ENCODE assay signal across 8 cellular contexts in the genomic region with DNA sequence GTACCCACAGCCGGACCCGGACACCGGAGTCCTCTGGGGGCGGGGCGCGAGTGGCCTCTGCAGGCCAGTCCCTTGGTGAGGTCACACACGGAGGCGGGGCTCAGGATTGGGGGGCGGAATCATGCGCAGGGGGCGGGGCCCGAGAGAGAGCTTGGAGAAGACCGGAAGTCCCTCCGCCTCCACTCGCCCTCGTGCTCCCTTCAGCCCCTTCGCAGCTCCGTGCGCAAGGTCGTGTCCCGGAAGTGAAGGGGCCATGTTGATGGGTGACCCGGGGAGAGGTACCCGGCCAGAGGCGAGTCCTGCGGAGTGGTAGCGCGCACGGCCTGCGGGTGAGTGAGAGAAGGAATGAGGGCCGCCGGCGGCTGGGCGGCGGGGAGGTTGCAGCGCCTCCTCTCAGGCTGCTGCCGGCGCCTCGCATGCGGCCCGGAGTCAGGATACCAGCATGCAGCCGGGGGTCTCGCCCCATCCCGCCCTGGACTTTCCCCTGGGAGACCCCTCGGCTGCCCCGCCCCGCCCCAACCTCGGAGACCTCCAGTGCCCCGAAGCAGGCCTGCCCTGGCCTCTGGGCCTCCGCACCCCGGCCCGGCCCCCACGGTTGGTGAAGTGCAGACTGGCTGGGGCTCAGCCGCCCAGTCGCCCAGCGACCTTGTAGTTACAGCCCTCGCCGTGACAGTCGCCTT. TPM values are rescaled to one million over a fixed set of nuclear protein-coding genes. Genes with fewer than 3 reads are reported as not detected.
DNase-seq lines count a peak whose midpoint lies in the region; ATAC-seq and TF ChIP-seq lines count a peak whose summit lies in the region.

MIEF1 (plus strand) TSS at position 182 of the 680 bp plus-strand sequence. CDS start 9,005 bp downstream, outside the sequence.

- DNase-seq in GM23248 (peak; percentile 99), LNCaP clone FGC (ENCODE audit: low read depth) (peak; percentile 93), RWPE2 (ENCODE audit: low spot score) (peak; percentile 95), fibroblast of pulmonary artery (ENCODE audit: low read depth) (peak; percentile 95)
- DNase-seq in activated T-helper 9 cell treated with anti-CD3 and anti-CD28 coated beads, Interleukin-2, amount 50 U/mL, for 16 hours (ENCODE audit: low read depth) = peak; percentile 87

- H3K79me2 ChIP-seq in DOHH2 (ENCODE audit: control insufficient read depth, low read length) (peaks cover 52% of the 10 kb centered on the region), GM23248 (ENCODE audit: insufficient read depth) (peaks cover 51% of the 10 kb centered on the region)

- peak within 1 kb of the TSS; percentile 83 to 96 (median 96) for H3K27ac Mint-ChIP-seq in nephron
- peak within 1 kb of the TSS; percentile 95 for H3K27ac Mint-ChIP-seq in stimulated activated naive CD8-positive, alpha-beta T cell treated with anti-CD3 and anti-CD28 coated beads, Interleukin-15, Interleukin-2, amounts not matched to agents 100 ng/mL and 50 ng/mL, for 24 hours

- TF ChIP-seq CTCF in DOHH2 (IDR thresholded peaks at IDR 0.05; ENCODE audit: low read depth, low read length, poor library complexity, severe bottlenecking) (no peak), LNCaP clone FGC (IDR thresholded peaks at IDR 0.05; ENCODE audit: control insufficient read depth, extremely low read depth, insufficient read depth) (no peak), RWPE2 (IDR thresholded peaks at IDR 0.05; ENCODE audit: poor library complexity, severe bottlenecking) (no peak), fibroblast of pulmonary artery (IDR thresholded peaks at IDR 0.05; ENCODE audit: low read length, missing control alignments) (no peak), nephron (IDR thresholded peaks at IDR 0.05; ENCODE audit: unreplicated experiment in 3 of 3) (no peak)

- H3K36me3 ChIP-seq in DOHH2 (ENCODE audit: control insufficient read depth, low read length) (peaks cover 50% of the 10 kb centered on the region), GM23248 (ENCODE audit: low read depth) (peaks cover 24% of the 10 kb centered on the region; the same call in 1 of the 2 replicates), RWPE2 (ENCODE audit: low read depth) (peaks cover 40% of the 10 kb centered on the region)

- no peaks in the 10 kb centered on the region for H3K27me3 ChIP-seq in DOHH2 (ENCODE audit: control insufficient read depth, low read length)
- no peaks in the 10 kb centered on the region for H3K27me3 ChIP-seq in GM23248 (replicated peaks; ENCODE audit: insufficient read depth)
- no peaks in the 10 kb centered on the region for H3K27me3 ChIP-seq in RWPE2 (ENCODE audit: insufficient read depth, poor library complexity, severe bottlenecking)

- peak within 1 kb of the TSS; percentile 97 to 98 (median 97) for H3K4me3 Mint-ChIP-seq in nephron
- H3K4me3 Mint-ChIP-seq in stimulated activated naive CD8-positive, alpha-beta T cell treated with anti-CD3 and anti-CD28 coated beads, Interleukin-15, Interleukin-2, amounts not matched to agents 100 ng/mL and 50 ng/mL, for 24 hours = peak within 1 kb of the TSS; percentile 91

- peak within 1 kb of the TSS; percentile 86 for H2AFZ ChIP-seq in GM23248

- no peaks in the 10 kb centered on the region for H3F3A ChIP-seq in DOHH2 (ENCODE audit: control insufficient read depth, insufficient read depth)
- H3F3A ChIP-seq in GM23248 (ENCODE audit: insufficient read depth) = no peaks in the 10 kb centered on the region

- peak within 1 kb of the TSS; percentile 94 for H3K9ac ChIP-seq in GM23248

- peak within 1 kb of the TSS; percentile 91 for H3K4me2 ChIP-seq in DOHH2 (ENCODE audit: low read length)
- H3K4me2 ChIP-seq in GM23248 (ENCODE audit: unreplicated experiment) = peak within 1 kb of the TSS; percentile 94

- peak within 1 kb of the TSS; percentile 96 for H3K4me3 ChIP-seq in DOHH2 (ENCODE audit: low read length)
- H3K4me3 ChIP-seq in GM23248 = peak within 1 kb of the TSS; percentile 93
- peak within 1 kb of the TSS; percentile 96 for H3K4me3 ChIP-seq in LNCaP clone FGC (ENCODE audit: low read depth, low read length)
- peak within 1 kb of the TSS; percentile 64 for H3K4me3 ChIP-seq in RWPE2 (ENCODE audit: severe bottlenecking)
- peak within 1 kb of the TSS; percentile 84 for H3K4me3 ChIP-seq in fibroblast of pulmonary artery (replicated peaks; ENCODE audit: low read depth, low read length)

- peak; percentile 97 for ATAC-seq in RWPE2 (ENCODE audit: low read depth)

- peaks cover 30% of the 10 kb centered on the region for H3K36me3 Mint-ChIP-seq in nephron (ENCODE audit: low read depth)
- H3K36me3 Mint-ChIP-seq in stimulated activated naive CD8-positive, alpha-beta T cell treated with anti-CD3 and anti-CD28 coated beads, Interleukin-15, Interleukin-2, amounts not matched to agents 100 ng/mL and 50 ng/mL, for 24 hours (ENCODE audit: low read depth) = peaks cover 43% of the 10 kb centered on the region

- in situ Hi-C loops in GM23248 (cut with MboI) = no loop called here

- peaks cover 49% of the 10 kb centered on the region for H3K4me1 Mint-ChIP-seq in nephron
- peaks cover 42% of the 10 kb centered on the region for H3K4me1 Mint-ChIP-seq in stimulated activated naive CD8-positive, alpha-beta T cell treated with anti-CD3 and anti-CD28 coated beads, Interleukin-15, Interleukin-2, amounts not matched to agents 100 ng/mL and 50 ng/mL, for 24 hours (ENCODE audit: low read depth)

- no peaks in the 10 kb centered on the region; the same call in 1 of the 2 replicates for H4K20me1 ChIP-seq in DOHH2 (ENCODE audit: control insufficient read depth, insufficient read depth, low read depth, low read length)
- no peaks in the 10 kb centered on the region for H4K20me1 ChIP-seq in GM23248 (ENCODE audit: insufficient read depth)

- peaks cover 3% of the 10 kb centered on the region for H3K27me3 Mint-ChIP-seq in nephron (ENCODE audit: low read depth)
- H3K27me3 Mint-ChIP-seq in stimulated activated naive CD8-positive, alpha-beta T cell treated with anti-CD3 and anti-CD28 coated beads, Interleukin-15, Interleukin-2, amounts not matched to agents 100 ng/mL and 50 ng/mL, for 24 hours = no peaks in the 10 kb centered on the region

- H3K4me1 ChIP-seq in DOHH2 (ENCODE audit: control insufficient read depth, low read length) = peaks cover 22% of the 10 kb centered on the region
- H3K4me1 ChIP-seq in GM23248 (ENCODE audit: insufficient read depth) = peaks cover 15% of the 10 kb centered on the region
- H3K4me1 ChIP-seq in RWPE2 (ENCODE audit: insufficient read depth, poor library complexity, severe bottlenecking) = no peaks in the 10 kb centered on the region

- H3K9me2 ChIP-seq in DOHH2 (replicated peaks; ENCODE audit: control insufficient read depth, low read length) (no peaks in the 10 kb centered on the region), GM23248 (ENCODE audit: insufficient read depth) (no peaks in the 10 kb centered on the region)

- 1 to 3% methylated on average over 37 to 39 of the region's 58 CpGs for WGBS in GM23248 (ENCODE audit: low coverage in 1 of 2, low lambda C conversion rate in 2 of 2, missing lambda C conversion rate in 2 of 2), 2 experiments

- no peaks in the 10 kb centered on the region for H3K9me3 Mint-ChIP-seq in nephron
- no peaks in the 10 kb centered on the region for H3K9me3 Mint-ChIP-seq in stimulated activated naive CD8-positive, alpha-beta T cell treated with anti-CD3 and anti-CD28 coated beads, Interleukin-15, Interleukin-2, amounts not matched to agents 100 ng/mL and 50 ng/mL, for 24 hours

- H3K9me3 ChIP-seq in DOHH2 (ENCODE audit: control insufficient read depth, insufficient read depth, low read length) = no peaks in the 10 kb centered on the region
- H3K9me3 ChIP-seq in GM23248 (ENCODE audit: low read depth) = no peaks in the 10 kb centered on the region
- no peaks in the 10 kb centered on the region for H3K9me3 ChIP-seq in RWPE2 (ENCODE audit: severe bottlenecking)

- H3K27ac ChIP-seq in DOHH2 (ENCODE audit: low read depth, low read length) (peak within 1 kb of the TSS; percentile 52), GM23248 (peak within 1 kb of the TSS; percentile 53), RWPE2 (ENCODE audit: poor library complexity, severe bottlenecking) (peak within 1 kb of the TSS; percentile 30)

RNA-seq across cellular contexts. Expression of gene MIEF1, which starts in this region (rescaled TPM):
- total RNA-seq in GM23248 (2014; rRNA removed; shearing (Covaris generic)) = 26.2 and 27.1 TPM in 2 replicates
- polyA plus RNA-seq in GM23248 (2016; fragmentation: Nextera tagmentation; extraction: Ambion mirVana) = 20.2 and 20.6 TPM in 2 replicates

Comparison
In these comparisons a context has a peak if more than half of its experiments do, and no peak if none do; other contexts are left out.
1. Peak in every context shown above with its lines: DNase-seq, ATAC-seq, H3K4me3 ChIP-seq and H3K27ac ChIP-seq.